28 cellular contexts compared by ENCODE assay signal in the genomic region with DNA sequence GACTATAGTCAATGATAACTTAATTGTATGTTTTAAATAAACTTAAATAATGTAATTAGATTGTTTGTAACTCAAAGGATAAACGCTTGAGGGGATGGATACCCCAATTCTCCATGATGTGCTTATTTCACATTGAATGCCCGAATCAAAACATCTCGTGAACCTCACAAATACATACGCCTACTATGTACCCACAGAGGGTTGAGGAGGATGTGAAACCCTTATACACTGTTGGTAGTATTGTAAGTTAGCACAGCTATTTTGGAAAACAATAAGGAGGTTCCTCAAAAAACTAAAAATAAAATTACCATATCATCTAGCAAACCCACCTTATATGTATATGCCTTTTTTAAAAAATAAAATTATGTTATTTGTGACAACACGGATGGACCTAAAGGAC.
"Had no signal": no experiment of that assay in that cellular context is flagged by ENCODE, and none has a peak within 500 bp of the region (broad histone marks: within the 10 kb centered on the region; RNA-seq: fewer than 3 reads in every experiment).

No MANE protein-coding gene starts in this region.

- DNase-seq: activated CD4-positive, alpha-beta T cell treated with anti-CD3 and anti-CD28 coated beads for 1 hour; activated CD4-positive, alpha-beta T cell treated with anti-CD3 and anti-CD28 coated beads, Interleukin-2, amount 10 ng/mL, durations not matched to agents 24 days and 14 days; activated CD4-positive, alpha-beta T cell treated with anti-CD3 and anti-CD28 coated beads, Interleukin-2, amount 50 U/mL, for 48 hours; activated CD8-positive, alpha-beta memory T cell treated with anti-CD3 and anti-CD28 coated beads, Interleukin-2, amount 10 ng/mL, durations not matched to agents 7 days and 5 days; activated effector memory CD4-positive, alpha-beta T cell treated with Interleukin-2 at 50 U/mL for 16 hours; activated naive CD4-positive, alpha-beta T cell; activated T-cell treated with anti-CD3 and anti-CD28 coated beads, Interleukin-2, amount 50 U/mL, for 24 hours; aorta; central memory CD4-positive, alpha-beta T cell; MG63; NCI-H1092; NCI-H1417; NCI-H1930; NCI-H2171; NCI-H2227 treated with DMSO at 0.1 percent for 48 hours; NCI-H510A; NCI-H69; NK-92 treated with Interleukin-12 subunit alpha and Interleukin-12 subunit beta, amount 100 ng/mL, for 24 hours; PC-3; SHP77; SW 1271 had no signal

- H3K4me1 Mint-ChIP-seq: activated naive CD4-positive, alpha-beta T cell treated with anti-CD3 and anti-CD28 coated beads, Interleukin-2, amount 50 U/mL, for 24 hours; WTC11 had no signal

- H3K4me3 ChIP-seq: MG63, SJSA1 had no signal

- H3K27me3 ChIP-seq: MG63 had no signal

- ATAC-seq: activated CD8-positive, alpha-beta memory T cell treated with anti-CD3 and anti-CD28 coated beads, Interleukin-2, amount 10 ng/mL, durations not matched to agents 7 days and 5 days; PC-3; SK-N-SH treated with all-trans-retinoic acid at 6 μM for 48 hours; WTC11 had no signal

- H3K27me3 Mint-ChIP-seq: activated CD4-positive, alpha-beta T cell treated with anti-CD3 and anti-CD28 coated beads, Interleukin-2, amount 10 ng/mL, durations not matched to agents 24 days and 14 days; activated CD8-positive, alpha-beta memory T cell treated with anti-CD3 and anti-CD28 coated beads, Interleukin-2, amount 10 ng/mL, durations not matched to agents 7 days and 5 days; activated T-cell treated with anti-CD3 and anti-CD28 coated beads, Interleukin-2, amount 50 U/mL, for 24 hours had no signal

- H3K9me3 Mint-ChIP-seq: activated T-cell treated with anti-CD3 and anti-CD28 coated beads, Interleukin-2, amount 50 U/mL, for 24 hours; activated T-helper 1 cell treated with anti-CD3 and anti-CD28 coated beads, Interleukin-12 subunit alpha, Interleukin-12 subunit beta, Interleukin-2, Interleukin-4 antibody, amounts not matched to agents 30 ng/mL and 10 ng/mL and 1 ng/mL, durations not matched to agents 14 hours and 24 hours and 36 hours had no signal

- H3K27ac Mint-ChIP-seq: activated CD4-positive, alpha-beta T cell treated with anti-CD3 and anti-CD28 coated beads, Interleukin-2, amount 10 ng/mL, durations not matched to agents 24 days and 14 days; activated CD8-positive, alpha-beta memory T cell treated with anti-CD3 and anti-CD28 coated beads, Interleukin-2, amount 10 ng/mL, durations not matched to agents 7 days and 5 days; activated naive CD4-positive, alpha-beta T cell treated with anti-CD3 and anti-CD28 coated beads, Interleukin-2, amount 50 U/mL, for 24 hours; activated T-cell treated with anti-CD3 and anti-CD28 coated beads, Interleukin-2, amount 50 U/mL, for 24 hours; activated T-helper 1 cell treated with anti-CD3 and anti-CD28 coated beads, Interleukin-12 subunit alpha, Interleukin-12 subunit beta, Interleukin-2, Interleukin-4 antibody, amounts not matched to agents 30 ng/mL and 10 ng/mL and 1 ng/mL, durations not matched to agents 14 hours and 24 hours and 36 hours; WTC11 had no signal

- H3K27ac ChIP-seq: SJSA1 had no signal

- H3K9me3 ChIP-seq: MG63, SJSA1 had no signal

- H3K4me3 Mint-ChIP-seq: activated CD4-positive, alpha-beta T cell treated with anti-CD3 and anti-CD28 coated beads, Interleukin-2, amount 10 ng/mL, durations not matched to agents 24 days and 14 days; activated CD8-positive, alpha-beta memory T cell treated with anti-CD3 and anti-CD28 coated beads, Interleukin-2, amount 10 ng/mL, durations not matched to agents 7 days and 5 days; activated naive CD4-positive, alpha-beta T cell treated with anti-CD3 and anti-CD28 coated beads, Interleukin-2, amount 50 U/mL, for 24 hours; activated T-cell treated with anti-CD3 and anti-CD28 coated beads, Interleukin-2, amount 50 U/mL, for 24 hours; activated T-helper 1 cell treated with anti-CD3 and anti-CD28 coated beads, Interleukin-12 subunit alpha, Interleukin-12 subunit beta, Interleukin-2, Interleukin-4 antibody, amounts not matched to agents 30 ng/mL and 10 ng/mL and 1 ng/mL, durations not matched to agents 14 hours and 24 hours and 36 hours; WTC11 had no signal

- FAIRE-seq: bronchial epithelial cell, RCC 7860 had no signal

- H3K36me3 ChIP-seq: MG63, SJSA1 had no signal

- H3K36me3 Mint-ChIP-seq: WTC11 had no signal

- H3K4me1 ChIP-seq: SJSA1 had no signal
